ENCODE assay signal across 12 cellular contexts in the genomic region with DNA sequence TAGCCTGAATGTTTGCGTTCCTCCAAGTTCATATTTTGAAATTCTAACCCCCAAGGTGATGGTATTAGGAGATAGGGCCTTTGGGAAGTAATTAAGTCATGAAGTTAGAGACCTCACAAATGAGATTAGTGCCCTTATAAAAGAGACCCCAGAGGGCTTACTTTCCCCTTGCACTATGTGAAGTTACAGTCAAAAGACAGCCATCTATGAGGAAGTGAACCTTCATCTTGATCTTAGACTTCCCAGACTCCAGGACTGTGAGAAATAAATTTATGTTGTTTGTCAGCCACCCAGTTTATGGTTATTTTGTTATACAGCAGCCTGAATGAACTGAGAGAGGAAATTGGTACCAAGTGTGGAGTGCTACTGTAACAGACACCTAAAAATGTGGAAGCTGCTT.
DNase-seq lines count a peak whose midpoint lies in the region; ATAC-seq and TF ChIP-seq lines count a peak whose summit lies in the region.
"Had no signal": no experiment of that assay in that cellular context is flagged by ENCODE, and none has a peak within 500 bp of the region (broad histone marks: within the 10 kb centered on the region; RNA-seq: fewer than 3 reads in every experiment).

No MANE protein-coding gene starts in this region.

- in situ Hi-C loops in transverse colon (cut with MboI; ENCODE audit: low pct_ligation_motif_present in 1 of 4, low pct_unique_long_range_greater_than_20kb in 1 of 4, low sequenced_read_pairs in 3 of 4): no loop called here

- H3K4me1 ChIP-seq in heart right ventricle (peaks cover 11 to 71% (median 60%) of the 10 kb centered on the region in 9 donors), lower lobe of right lung (peaks cover 46% of the 10 kb centered on the region), transverse colon (peaks cover 23 to 62% (median 56%) of the 10 kb centered on the region in 4 donors)

- H3K27me3 ChIP-seq in heart right ventricle (no peaks in the 10 kb centered on the region), lower lobe of right lung (ENCODE audit: low read depth) (no peaks in the 10 kb centered on the region), transverse colon (no peaks in the 10 kb centered on the region)
- H3K27me3 ChIP-seq: brain microvascular endothelial cell, MG63 had no signal

- no peak for TF ChIP-seq POLR2A in transverse colon (IDR thresholded peaks at IDR 0.05)

- peak overlapping the region in 8 of 10 donors; percentile 65 to 85 (median 80) for H3K27ac ChIP-seq in heart right ventricle
- peak overlapping the region; percentile 30; the same call in 1 of the 2 replicates for H3K27ac ChIP-seq in SK-N-MC
- H3K27ac ChIP-seq in lower lobe of right lung: peak overlapping the region; percentile 77
- H3K27ac ChIP-seq in transverse colon: peak overlapping the region; percentile 73 to 88 (median 83)
- H3K27ac ChIP-seq: brain microvascular endothelial cell had no signal

- no peak for ATAC-seq in heart right ventricle
- ATAC-seq in Right ventricle myocardium superior (ENCODE audit: poor library complexity): no peak
- ATAC-seq in lower lobe of right lung: no peak

- H3K36me3 ChIP-seq in heart right ventricle (no peaks in the 10 kb centered on the region), SK-N-MC (ENCODE audit: insufficient read depth, low read length) (no peaks in the 10 kb centered on the region), lower lobe of right lung (peaks cover 4% of the 10 kb centered on the region), transverse colon (no peaks in the 10 kb centered on the region)
- H3K36me3 ChIP-seq: brain microvascular endothelial cell, MG63 had no signal

- H3K9me3 ChIP-seq in heart right ventricle (no peaks in the 10 kb centered on the region), SK-N-MC (ENCODE audit: low read depth, low read length) (no peaks in the 10 kb centered on the region), lower lobe of right lung (no peaks in the 10 kb centered on the region), transverse colon (no peaks in the 10 kb centered on the region)
- H3K9me3 ChIP-seq: SK-N-SH had no signal

- no peak overlapping the region for H3K9ac ChIP-seq in SK-N-MC (ENCODE audit: insufficient read length)
- H3K9ac ChIP-seq: SK-N-SH had no signal

- TF ChIP-seq CTCF in heart right ventricle (IDR thresholded peaks at IDR 0.05) (no peak), lower lobe of right lung (IDR thresholded peaks at IDR 0.05) (no peak), transverse colon (IDR thresholded peaks at IDR 0.05) (no peak)

- intact Hi-C loops in heart right ventricle (cut with DNase I) (loop anchor here in 1 of 10 donors (5.0 kb wide), 1 partner anchor 50 kb away; no protein-coding TSS in a partner anchor), Right ventricle myocardium superior (cut with DNase I) (no loop called here), lower lobe of right lung (cut with DNase I) (no loop called here), transverse colon (cut with DNase I; ENCODE audit: low total_unique reads) (no loop called here), posterior vena cava (cut with DNase I) (no loop called here)

- 97 to 100% methylated on average over 1 of the region's 1 CpG for WGBS in heart right ventricle, 2 donors
- 89% methylated on average over 1 of the region's 1 CpG; no CpG with 5 or more reads in 1 of the 2 donors for WGBS in transverse colon (ENCODE audit: low coverage in 1 of 2), 2 donors

- H3K4me3 ChIP-seq in heart right ventricle (no peak overlapping the region), SK-N-MC (no peak overlapping the region), lower lobe of right lung (no peak overlapping the region), transverse colon (no peak overlapping the region)
- H3K4me3 ChIP-seq: MG63 had no signal

- no peak for DNase-seq in heart right ventricle
- no peak for DNase-seq in Right ventricle myocardium superior
- no peak for DNase-seq in SK-N-MC (ENCODE audit: low read depth, low spot score)
- DNase-seq in lower lobe of right lung: no peak
- DNase-seq in transverse colon: no peak
- DNase-seq in NCI-H2171 (lab: John Stamatoyannopoulos, UW): no peak
- DNase-seq in H4 (ENCODE audit: low spot score): no peak
- DNase-seq in posterior vena cava (ENCODE audit: low spot score): no peak
- DNase-seq: brain microvascular endothelial cell, DMS79, MG63, SK-N-SH had no signal

- TF ChIP-seq EP300 in transverse colon (IDR thresholded peaks at IDR 0.05; ENCODE audit: low read depth): no peak

Comparison
In these comparisons a context has a peak if more than half of its experiments do, and no peak if none do; other contexts are left out.
1. H3K27ac ChIP-seq: peak in every context shown above with its lines; median percentile 83 in transverse colon; 80 in heart right ventricle; 77 in lower lobe of right lung; 30 in SK-N-MC.